In genomic region chr1:64834734-64835133, GRCh38 we compare ENCODE assay signal across 13 cellular contexts.
A peak's percentile ranks its signal among the peaks of the same experiment; 100 is the strongest.
DNase-seq lines count a peak whose midpoint lies in the region; ATAC-seq and TF ChIP-seq lines count a peak whose summit lies in the region.
"Had no signal": no experiment of that assay in that cellular context is flagged by ENCODE, and none has a peak within 500 bp of the region (broad histone marks: within the 10 kb centered on the region; RNA-seq: fewer than 3 reads in every experiment).

No MANE protein-coding gene starts in this region.

- no peaks in the 10 kb centered on the region for H3K27me3 ChIP-seq in RWPE2 (ENCODE audit: insufficient read depth, poor library complexity, severe bottlenecking)

- H3K4me3 ChIP-seq in RWPE2 (ENCODE audit: severe bottlenecking) (no peak overlapping the region), epithelial cell of esophagus (ENCODE audit: low read length) (no peak overlapping the region)
- H3K4me3 ChIP-seq: skin epidermis, thoracic aorta had no signal

- H3K27ac ChIP-seq in RWPE2 (ENCODE audit: poor library complexity, severe bottlenecking), result no peak overlapping the region
- H3K27ac ChIP-seq: skin epidermis, thoracic aorta had no signal

- in situ Hi-C loops in KBM-7 (cut with MboI; ENCODE audit: low pct_unique_long_range_greater_than_20kb, low sequenced_read_pairs), result loop anchor here (25.0 kb wide), 1 partner anchor 572 kb away; no protein-coding TSS in a partner anchor

- H3K9me3 ChIP-seq in RWPE2 (ENCODE audit: severe bottlenecking), result no peaks in the 10 kb centered on the region
- H3K9me3 ChIP-seq: thoracic aorta had no signal

- H3K36me3 ChIP-seq in RWPE2 (ENCODE audit: low read depth), result peaks cover 47% of the 10 kb centered on the region

- H3K4me1 ChIP-seq in RWPE2 (ENCODE audit: insufficient read depth, poor library complexity, severe bottlenecking), result peaks cover 6% of the 10 kb centered on the region

- ATAC-seq in RWPE2 (ENCODE audit: low read depth), result peak; percentile 74
- ATAC-seq in natural killer cell treated with Interleukin-12 subunit alpha and Interleukin-12 subunit beta and Interleukin-15 and Interleukin-18, amount 100 ng/mL, for 72 hours, result no peak

- DNase-seq in EL, result peak; percentile 45
- no peak for DNase-seq in RWPE2 (ENCODE audit: low spot score)
- peak; percentile 81 for DNase-seq in epithelial cell of esophagus (ENCODE audit: low read depth)
- no peak for DNase-seq in natural killer cell treated with Interleukin-12 subunit alpha and Interleukin-12 subunit beta and Interleukin-15 and Interleukin-18, amount 100 ng/mL, for 72 hours (ENCODE audit: low spot score)
- DNase-seq in activated T-helper 1 cell treated with anti-CD3 and anti-CD28 coated beads, Interleukin-12 subunit alpha, Interleukin-12 subunit beta, Interleukin-2, Interleukin-4 antibody, amounts not matched to agents 30 ng/mL and 10 ng/mL and 1 ng/mL, durations not matched to agents 14 hours and 24 hours and 36 hours (ENCODE audit: low spot score), result no peak
- no peak for DNase-seq in KBM-7
- no peak for DNase-seq in NCI-H146 (lab: John Stamatoyannopoulos, UW)
- no peak for DNase-seq in DMS114 treated with DMSO at 0.1 percent for 48 hours (lab: John Stamatoyannopoulos, UW; ENCODE audit: unreplicated experiment)
- DNase-seq: activated effector memory CD4-positive, alpha-beta T cell treated with Interleukin-2 at 50 U/mL for 16 hours; cerebellar nuclear complex; COR-L47 had no signal

- no peak for TF ChIP-seq CTCF in RWPE2 (IDR thresholded peaks at IDR 0.05; ENCODE audit: poor library complexity, severe bottlenecking)
- no peak for TF ChIP-seq CTCF in epithelial cell of esophagus (IDR thresholded peaks at IDR 0.05; ENCODE audit: insufficient read depth, low read depth, low read length, missing control alignments)

- no peaks in the 10 kb centered on the region for H3K27me3 Mint-ChIP-seq in natural killer cell treated with Interleukin-12 subunit alpha and Interleukin-12 subunit beta and Interleukin-15 and Interleukin-18, amount 100 ng/mL, for 72 hours
- no peaks in the 10 kb centered on the region for H3K27me3 Mint-ChIP-seq in activated T-helper 1 cell treated with anti-CD3 and anti-CD28 coated beads, Interleukin-12 subunit alpha, Interleukin-12 subunit beta, Interleukin-2, Interleukin-4 antibody, amounts not matched to agents 30 ng/mL and 10 ng/mL and 1 ng/mL, durations not matched to agents 14 hours and 24 hours and 36 hours (ENCODE audit: insufficient read depth)

- no peaks in the 10 kb centered on the region for H3K9me3 Mint-ChIP-seq in natural killer cell treated with Interleukin-12 subunit alpha and Interleukin-12 subunit beta and Interleukin-15 and Interleukin-18, amount 100 ng/mL, for 72 hours
- H3K9me3 Mint-ChIP-seq in activated T-helper 1 cell treated with anti-CD3 and anti-CD28 coated beads, Interleukin-12 subunit alpha, Interleukin-12 subunit beta, Interleukin-2, Interleukin-4 antibody, amounts not matched to agents 30 ng/mL and 10 ng/mL and 1 ng/mL, durations not matched to agents 14 hours and 24 hours and 36 hours, result no peaks in the 10 kb centered on the region

- H3K36me3 Mint-ChIP-seq in natural killer cell treated with Interleukin-12 subunit alpha and Interleukin-12 subunit beta and Interleukin-15 and Interleukin-18, amount 100 ng/mL, for 72 hours, result peaks cover 27% of the 10 kb centered on the region
- H3K36me3 Mint-ChIP-seq in activated T-helper 1 cell treated with anti-CD3 and anti-CD28 coated beads, Interleukin-12 subunit alpha, Interleukin-12 subunit beta, Interleukin-2, Interleukin-4 antibody, amounts not matched to agents 30 ng/mL and 10 ng/mL and 1 ng/mL, durations not matched to agents 14 hours and 24 hours and 36 hours (ENCODE audit: low read depth), result peaks cover 57% of the 10 kb centered on the region

- intact Hi-C loops in activated T-helper 1 cell treated with anti-CD3 and anti-CD28 coated beads, Interleukin-12 subunit alpha, Interleukin-12 subunit beta, Interleukin-2, Interleukin-4 antibody, amounts not matched to agents 30 ng/mL and 10 ng/mL and 1 ng/mL, durations not matched to agents 14 hours and 24 hours and 36 hours (cut with micrococcal nuclease), result no loop called here

- H3K4me3 Mint-ChIP-seq in natural killer cell treated with Interleukin-12 subunit alpha and Interleukin-12 subunit beta and Interleukin-15 and Interleukin-18, amount 100 ng/mL, for 72 hours, result no peak overlapping the region
- H3K4me3 Mint-ChIP-seq in activated T-helper 1 cell treated with anti-CD3 and anti-CD28 coated beads, Interleukin-12 subunit alpha, Interleukin-12 subunit beta, Interleukin-2, Interleukin-4 antibody, amounts not matched to agents 30 ng/mL and 10 ng/mL and 1 ng/mL, durations not matched to agents 14 hours and 24 hours and 36 hours, result no peak overlapping the region

- peaks cover under 1 to 4% of the 10 kb centered on the region in 2 donors for H3K4me1 Mint-ChIP-seq in natural killer cell treated with Interleukin-12 subunit alpha and Interleukin-12 subunit beta and Interleukin-15 and Interleukin-18, amount 100 ng/mL, for 72 hours (ENCODE audit: low read depth in 2 of 2)
- H3K4me1 Mint-ChIP-seq in activated T-helper 1 cell treated with anti-CD3 and anti-CD28 coated beads, Interleukin-12 subunit alpha, Interleukin-12 subunit beta, Interleukin-2, Interleukin-4 antibody, amounts not matched to agents 30 ng/mL and 10 ng/mL and 1 ng/mL, durations not matched to agents 14 hours and 24 hours and 36 hours (ENCODE audit: low read depth), result peaks cover 6% of the 10 kb centered on the region

- H3K27ac Mint-ChIP-seq in natural killer cell treated with Interleukin-12 subunit alpha and Interleukin-12 subunit beta and Interleukin-15 and Interleukin-18, amount 100 ng/mL, for 72 hours, result peak overlapping the region; percentile 34 to 71
- H3K27ac Mint-ChIP-seq in activated T-helper 1 cell treated with anti-CD3 and anti-CD28 coated beads, Interleukin-12 subunit alpha, Interleukin-12 subunit beta, Interleukin-2, Interleukin-4 antibody, amounts not matched to agents 30 ng/mL and 10 ng/mL and 1 ng/mL, durations not matched to agents 14 hours and 24 hours and 36 hours, result no peak overlapping the region

Comparison
In these comparisons a context has a peak if more than half of its experiments do, and no peak if none do; other contexts are left out.
1. DNase-seq: peak in EL (single experiment) and epithelial cell of esophagus (single experiment); none in RWPE2 (single experiment), natural killer cell treated with Interleukin-12 subunit alpha and Interleukin-12 subunit beta and Interleukin-15 and Interleukin-18, amount 100 ng/mL, for 72 hours (single experiment), activated T-helper 1 cell treated with anti-CD3 and anti-CD28 coated beads, Interleukin-12 subunit alpha, Interleukin-12 subunit beta, Interleukin-2, Interleukin-4 antibody, amounts not matched to agents 30 ng/mL and 10 ng/mL and 1 ng/mL, durations not matched to agents 14 hours and 24 hours and 36 hours (single experiment), KBM-7 (single experiment), NCI-H146 (single experiment) and DMS114 treated with DMSO at 0.1 percent for 48 hours (single experiment).